24 cellular contexts compared by ENCODE assay signal in the genomic region with DNA sequence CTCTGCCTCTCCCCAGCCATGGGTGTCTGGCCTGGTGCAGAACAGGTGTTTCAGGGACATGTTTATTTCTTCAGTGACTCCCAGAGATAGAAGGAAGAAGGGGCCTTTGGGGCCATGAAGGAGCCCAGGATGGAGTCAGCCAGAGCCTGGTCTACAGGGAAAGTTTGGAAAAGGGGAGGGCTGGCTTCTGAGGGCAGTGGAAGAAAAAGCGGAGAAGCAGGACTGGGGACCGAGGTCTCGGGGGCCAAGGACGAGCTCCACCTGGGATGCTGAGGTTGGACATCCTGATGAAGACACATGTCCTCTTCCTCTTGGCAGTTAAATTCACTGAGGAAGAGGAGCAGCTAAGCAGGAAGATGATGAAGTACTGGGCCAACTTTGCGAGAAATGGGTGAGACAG. TPM values are rescaled to one million over a fixed set of nuclear protein-coding genes. Genes with fewer than 3 reads are reported as not detected.
DNase-seq lines count a peak whose midpoint lies in the region; ATAC-seq and TF ChIP-seq lines count a peak whose summit lies in the region.
"Had no signal": no experiment of that assay in that cellular context is flagged by ENCODE, and none has a peak within 500 bp of the region (broad histone marks: within the 10 kb centered on the region; RNA-seq: fewer than 3 reads in every experiment).

No MANE protein-coding gene starts in this region.

- WGBS in heart right ventricle, 2 donors, result 86 to 96% methylated on average over 5 of the region's 5 CpGs

- H3K36me3 Mint-ChIP-seq in activated T-cell treated with anti-CD3 and anti-CD28 coated beads, Interleukin-2, amount 50 U/mL, for 24 hours (ENCODE audit: low read depth), result peaks cover 61% of the 10 kb centered on the region
- H3K36me3 Mint-ChIP-seq in activated T-cell treated with anti-CD3 and anti-CD28 coated beads, Interleukin-2, amount 50 U/mL, for 4 hours (ENCODE audit: insufficient read depth), result peaks cover 15% of the 10 kb centered on the region
- H3K36me3 Mint-ChIP-seq in effector memory CD8-positive, alpha-beta T cell (ENCODE audit: insufficient read depth), result peaks cover 19% of the 10 kb centered on the region
- H3K36me3 Mint-ChIP-seq in stimulated activated effector memory CD8-positive, alpha-beta T cell treated with anti-CD3 and anti-CD28 coated beads, Interleukin-12 subunit alpha, Interleukin-12 subunit beta, amount 100 ng/mL, for 72 hours, result peaks cover 52% of the 10 kb centered on the region

- no peaks in the 10 kb centered on the region for H3K27me3 ChIP-seq in heart right ventricle
- no peaks in the 10 kb centered on the region for H3K27me3 ChIP-seq in lower lobe of right lung (ENCODE audit: low read depth)
- H3K27me3 ChIP-seq in ascending aorta, result no peaks in the 10 kb centered on the region

- H3K4me1 ChIP-seq in heart right ventricle, result peaks cover 0 to 13% (median 8%) of the 10 kb centered on the region in 9 donors
- H3K4me1 ChIP-seq in lower lobe of right lung, result no peaks in the 10 kb centered on the region
- peaks cover 0 to 2% of the 10 kb centered on the region in 2 donors for H3K4me1 ChIP-seq in ascending aorta

- peaks cover 3 to 63% (median 37%) of the 10 kb centered on the region in 9 donors for H3K36me3 ChIP-seq in heart right ventricle
- peaks cover 65% of the 10 kb centered on the region for H3K36me3 ChIP-seq in lower lobe of right lung
- peaks cover 47 to 57% of the 10 kb centered on the region in 2 donors for H3K36me3 ChIP-seq in ascending aorta

- no peak for ATAC-seq in activated T-cell treated with anti-CD3 and anti-CD28 coated beads, Interleukin-2, amount 50 U/mL, for 4 hours
- ATAC-seq in Right ventricle myocardium superior (ENCODE audit: poor library complexity) (no peak), heart right ventricle (no peak), lower lobe of right lung (no peak)
- no peak for ATAC-seq in effector memory CD8-positive, alpha-beta T cell (replicated peaks)
- no peak for ATAC-seq in stimulated activated effector memory CD8-positive, alpha-beta T cell treated with anti-CD3 and anti-CD28 coated beads, Interleukin-12 subunit alpha, Interleukin-12 subunit beta, amount 100 ng/mL, for 72 hours
- ATAC-seq: GM23338, HCT116 had no signal

- H3K9me3 ChIP-seq in heart right ventricle (no peaks in the 10 kb centered on the region), lower lobe of right lung (no peaks in the 10 kb centered on the region), ascending aorta (no peaks in the 10 kb centered on the region)

- no peaks in the 10 kb centered on the region for H3K9me3 Mint-ChIP-seq in activated T-cell treated with anti-CD3 and anti-CD28 coated beads, Interleukin-2, amount 50 U/mL, for 24 hours
- H3K9me3 Mint-ChIP-seq in activated T-cell treated with anti-CD3 and anti-CD28 coated beads, Interleukin-2, amount 50 U/mL, for 4 hours, result no peaks in the 10 kb centered on the region
- H3K9me3 Mint-ChIP-seq in effector memory CD8-positive, alpha-beta T cell, result no peaks in the 10 kb centered on the region
- no peaks in the 10 kb centered on the region for H3K9me3 Mint-ChIP-seq in stimulated activated effector memory CD8-positive, alpha-beta T cell treated with anti-CD3 and anti-CD28 coated beads, Interleukin-12 subunit alpha, Interleukin-12 subunit beta, amount 100 ng/mL, for 72 hours
- H3K9me3 Mint-ChIP-seq: CD4-positive, alpha-beta memory T cell; GM23338; H9 had no signal

- peaks cover 7% of the 10 kb centered on the region for H3K27me3 Mint-ChIP-seq in activated T-cell treated with anti-CD3 and anti-CD28 coated beads, Interleukin-2, amount 50 U/mL, for 24 hours
- no peaks in the 10 kb centered on the region for H3K27me3 Mint-ChIP-seq in activated T-cell treated with anti-CD3 and anti-CD28 coated beads, Interleukin-2, amount 50 U/mL, for 4 hours (ENCODE audit: low read depth)
- H3K27me3 Mint-ChIP-seq in effector memory CD8-positive, alpha-beta T cell, result no peaks in the 10 kb centered on the region

- H3K4me3 ChIP-seq in heart right ventricle, result no peak overlapping the region
- no peak overlapping the region for H3K4me3 ChIP-seq in lower lobe of right lung
- no peak overlapping the region for H3K4me3 ChIP-seq in ascending aorta
- H3K4me3 ChIP-seq: GM23338 had no signal

- DNase-seq in activated T-cell treated with anti-CD3 and anti-CD28 coated beads, Interleukin-2, amount 50 U/mL, for 24 hours, result no peak
- DNase-seq in activated T-cell treated with anti-CD3 and anti-CD28 coated beads, Interleukin-2, amount 50 U/mL, for 4 hours, result no peak
- DNase-seq in Right ventricle myocardium superior (peak; percentile 4), heart right ventricle (no peak), lower lobe of right lung (no peak), ascending aorta (ENCODE audit: low spot score in 2 of 2) (no peak)
- no peak for DNase-seq in effector memory CD8-positive, alpha-beta T cell
- DNase-seq in stimulated activated effector memory CD8-positive, alpha-beta T cell treated with anti-CD3 and anti-CD28 coated beads, Interleukin-12 subunit alpha, Interleukin-12 subunit beta, amount 100 ng/mL, for 72 hours (ENCODE audit: low spot score in 2 of 2), result no peak
- DNase-seq: C1 segment of cervical spinal cord, Calu3, COR-L47, DMS53, DMS79 treated with DMSO at 0.1 percent for 48 hours, GF-D8, H9 had no signal

- no peak overlapping the region for H3K4me3 Mint-ChIP-seq in activated T-cell treated with anti-CD3 and anti-CD28 coated beads, Interleukin-2, amount 50 U/mL, for 24 hours
- H3K4me3 Mint-ChIP-seq in activated T-cell treated with anti-CD3 and anti-CD28 coated beads, Interleukin-2, amount 50 U/mL, for 4 hours, result no peak overlapping the region
- H3K4me3 Mint-ChIP-seq in effector memory CD8-positive, alpha-beta T cell, result no peak overlapping the region
- H3K4me3 Mint-ChIP-seq in stimulated activated effector memory CD8-positive, alpha-beta T cell treated with anti-CD3 and anti-CD28 coated beads, Interleukin-12 subunit alpha, Interleukin-12 subunit beta, amount 100 ng/mL, for 72 hours, result no peak overlapping the region
- H3K4me3 Mint-ChIP-seq: CD4-positive, alpha-beta memory T cell; GM23338; H9 had no signal

- TF ChIP-seq CTCF in heart right ventricle (IDR thresholded peaks at IDR 0.05) (no peak), lower lobe of right lung (IDR thresholded peaks at IDR 0.05) (no peak), ascending aorta (IDR thresholded peaks at IDR 0.05) (no peak)

- H3K27ac Mint-ChIP-seq in activated T-cell treated with anti-CD3 and anti-CD28 coated beads, Interleukin-2, amount 50 U/mL, for 24 hours, result peak overlapping the region; percentile 76
- peak overlapping the region; percentile 2 to 32 for H3K27ac Mint-ChIP-seq in effector memory CD8-positive, alpha-beta T cell
- H3K27ac Mint-ChIP-seq in stimulated activated effector memory CD8-positive, alpha-beta T cell treated with anti-CD3 and anti-CD28 coated beads, Interleukin-12 subunit alpha, Interleukin-12 subunit beta, amount 100 ng/mL, for 72 hours, result peak overlapping the region; percentile 79
- H3K27ac Mint-ChIP-seq: GM23338, H9 had no signal

- H3K4me1 Mint-ChIP-seq in activated T-cell treated with anti-CD3 and anti-CD28 coated beads, Interleukin-2, amount 50 U/mL, for 24 hours (ENCODE audit: low read depth), result peaks cover 11% of the 10 kb centered on the region
- H3K4me1 Mint-ChIP-seq in activated T-cell treated with anti-CD3 and anti-CD28 coated beads, Interleukin-2, amount 50 U/mL, for 4 hours (ENCODE audit: low read depth), result peaks cover 7% of the 10 kb centered on the region
- H3K4me1 Mint-ChIP-seq in effector memory CD8-positive, alpha-beta T cell (ENCODE audit: low read depth in 2 of 2), result peaks cover 11% of the 10 kb centered on the region in 2 donors
- H3K4me1 Mint-ChIP-seq in stimulated activated effector memory CD8-positive, alpha-beta T cell treated with anti-CD3 and anti-CD28 coated beads, Interleukin-12 subunit alpha, Interleukin-12 subunit beta, amount 100 ng/mL, for 72 hours, result peaks cover 14% of the 10 kb centered on the region
- H3K4me1 Mint-ChIP-seq: GM23338 had no signal

- intact Hi-C loops in Right ventricle myocardium superior (cut with DNase I) (no loop called here), heart right ventricle (cut with DNase I) (no loop called here), lower lobe of right lung (cut with DNase I) (no loop called here), ascending aorta (cut with DNase I) (no loop called here)

- H3K27ac ChIP-seq in heart right ventricle (no peak overlapping the region), lower lobe of right lung (no peak overlapping the region), ascending aorta (no peak overlapping the region)

RNA-seq across cellular contexts. Expression of a gene that starts 7.7 kb away (rescaled TPM):
- total RNA-seq in activated T-cell treated with anti-CD3 and anti-CD28 coated beads, Interleukin-2, amount 50 U/mL, for 4 hours, result 10 to 100 TPM; 22.6 to 25.3 (median 24.3) TPM
- total RNA-seq in Right ventricle myocardium superior, result 114 TPM
- total RNA-seq in heart right ventricle, result 100 to 1,000 TPM in 3 of 10 donors, 10 to 100 TPM in 7; 56.1 to 194 (median 81.5) TPM
- polyA plus RNA-seq in heart right ventricle, result 100 to 1,000 TPM in 1 of 2 donors, 10 to 100 TPM in 1; 25.1 to 145 TPM
- 35.1 TPM for total RNA-seq in lower lobe of right lung
- 40.0 TPM for total RNA-seq in ascending aorta

RNA-seq across cellular contexts. Expression of a gene that starts 8.8 kb away (rescaled TPM):
- 100 to 1,000 TPM; 201 to 220 (median 212) TPM for total RNA-seq in activated T-cell treated with anti-CD3 and anti-CD28 coated beads, Interleukin-2, amount 50 U/mL, for 4 hours
- total RNA-seq in Right ventricle myocardium superior, result 103 TPM
- total RNA-seq in heart right ventricle, result 100 to 1,000 TPM; 103 to 196 (median 111) TPM
- polyA plus RNA-seq in heart right ventricle, result 100 to 1,000 TPM; 189 to 743 TPM
- total RNA-seq in lower lobe of right lung, result 76.8 TPM
- total RNA-seq in ascending aorta, result 255 TPM

RNA-seq across cellular contexts. Expression of a gene that starts 17.6 kb away (rescaled TPM):
- under 1 TPM; 0.15 to 0.50 (median 0.38) TPM for total RNA-seq in activated T-cell treated with anti-CD3 and anti-CD28 coated beads, Interleukin-2, amount 50 U/mL, for 4 hours
- total RNA-seq in Right ventricle myocardium superior, result 95.4 TPM
- 1,000 to 10,000 TPM in 1 of 10 donors, 100 to 1,000 TPM in 5, 10 to 100 TPM in 4; 48.4 to 1,227 (median 105) TPM for total RNA-seq in heart right ventricle
- polyA plus RNA-seq in heart right ventricle, result 100 to 1,000 TPM; 176 to 435 TPM
- 11.8 TPM for total RNA-seq in lower lobe of right lung
- total RNA-seq in ascending aorta, result 54.2 TPM
- total RNA-seq: G401, GM23338, H4 had no signal
- polyA plus RNA-seq: CD4-positive, alpha-beta memory T cell had no signal

RNA-seq across cellular contexts. Expression of a gene that starts 18.1 kb away (rescaled TPM):
- under 1 TPM in 2 of 3 donors, not detected in 1; 0.10 to 0.30 TPM for total RNA-seq in activated T-cell treated with anti-CD3 and anti-CD28 coated beads, Interleukin-2, amount 50 U/mL, for 4 hours
- total RNA-seq in Right ventricle myocardium superior (2.0 TPM), heart right ventricle (1 to 10 TPM in 6 of 10 donors, under 1 TPM in 4; 0.45 to 2.4 (median 1.1) TPM), lower lobe of right lung (2.5 TPM), ascending aorta (not detected)
- polyA plus RNA-seq in heart right ventricle, result 1 to 10 TPM in 1 of 2 donors, under 1 TPM in 1; 0.07 to 2.8 TPM
- polyA plus RNA-seq: CD4-positive, alpha-beta memory T cell had no signal

RNA-seq across cellular contexts. Expression of a gene that starts 24.3 kb away (rescaled TPM):
- not detected for total RNA-seq in activated T-cell treated with anti-CD3 and anti-CD28 coated beads, Interleukin-2, amount 50 U/mL, for 4 hours
- 0.13 TPM for total RNA-seq in Right ventricle myocardium superior
- total RNA-seq in heart right ventricle, result under 1 TPM in 3 of 10 donors, not detected in 7; 0.25 to 0.47 (median 0.47) TPM
- under 1 TPM; 0.15 to 0.59 TPM for polyA plus RNA-seq in heart right ventricle
- not detected for total RNA-seq in lower lobe of right lung
- total RNA-seq in ascending aorta, result not detected
- total RNA-seq: A172; A673; Calu3; CD4-positive, alpha-beta memory T cell; Daoy; G401; GM23338; H4; H9 had no signal
- polyA plus RNA-seq: BJ; CD4-positive, alpha-beta memory T cell; GM23338 had no signal

Comparison
In these comparisons a context has a peak if more than half of its experiments do, and no peak if none do; other contexts are left out.
1. H3K27ac Mint-ChIP-seq: peak in every context shown above with its lines; median percentile 79 in stimulated activated effector memory CD8-positive, alpha-beta T cell treated with anti-CD3 and anti-CD28 coated beads, Interleukin-12 subunit alpha, Interleukin-12 subunit beta, amount 100 ng/mL, for 72 hours; 76 in activated T-cell treated with anti-CD3 and anti-CD28 coated beads, Interleukin-2, amount 50 U/mL, for 24 hours; 17 in effector memory CD8-positive, alpha-beta T cell.